ENCODE assay signal across 30 cellular contexts in the genomic region with DNA sequence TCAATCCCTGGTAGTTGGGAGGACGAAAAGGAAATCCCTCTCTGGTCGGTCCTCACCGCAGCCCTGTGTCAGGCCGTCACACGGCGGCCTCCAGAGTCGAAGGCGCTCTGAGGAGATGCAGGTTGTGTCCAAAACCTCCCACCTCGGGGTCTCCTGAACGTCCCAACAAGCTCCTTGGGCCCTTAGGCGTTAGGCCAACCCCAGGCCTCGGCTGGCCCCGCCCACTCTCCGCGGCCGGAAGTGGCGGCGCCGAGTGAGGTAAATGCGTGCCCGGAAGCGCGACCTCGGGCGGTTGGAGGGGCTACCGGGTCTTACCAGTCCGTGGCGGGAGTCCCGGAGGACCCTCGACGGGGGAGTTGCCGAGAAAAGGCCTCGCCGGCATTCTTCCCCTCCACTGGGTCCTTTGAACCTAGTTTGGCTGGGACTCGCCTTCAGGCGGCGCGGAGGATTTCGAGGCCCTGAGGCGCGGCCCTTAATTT. TPM values are rescaled to one million over a fixed set of nuclear protein-coding genes. Genes with fewer than 3 reads are reported as not detected.
"Had no signal": no experiment of that assay in that cellular context is flagged by ENCODE, and none has a peak within 500 bp of the region (broad histone marks: within the 10 kb centered on the region; RNA-seq: fewer than 3 reads in every experiment).

A gene with protein sequence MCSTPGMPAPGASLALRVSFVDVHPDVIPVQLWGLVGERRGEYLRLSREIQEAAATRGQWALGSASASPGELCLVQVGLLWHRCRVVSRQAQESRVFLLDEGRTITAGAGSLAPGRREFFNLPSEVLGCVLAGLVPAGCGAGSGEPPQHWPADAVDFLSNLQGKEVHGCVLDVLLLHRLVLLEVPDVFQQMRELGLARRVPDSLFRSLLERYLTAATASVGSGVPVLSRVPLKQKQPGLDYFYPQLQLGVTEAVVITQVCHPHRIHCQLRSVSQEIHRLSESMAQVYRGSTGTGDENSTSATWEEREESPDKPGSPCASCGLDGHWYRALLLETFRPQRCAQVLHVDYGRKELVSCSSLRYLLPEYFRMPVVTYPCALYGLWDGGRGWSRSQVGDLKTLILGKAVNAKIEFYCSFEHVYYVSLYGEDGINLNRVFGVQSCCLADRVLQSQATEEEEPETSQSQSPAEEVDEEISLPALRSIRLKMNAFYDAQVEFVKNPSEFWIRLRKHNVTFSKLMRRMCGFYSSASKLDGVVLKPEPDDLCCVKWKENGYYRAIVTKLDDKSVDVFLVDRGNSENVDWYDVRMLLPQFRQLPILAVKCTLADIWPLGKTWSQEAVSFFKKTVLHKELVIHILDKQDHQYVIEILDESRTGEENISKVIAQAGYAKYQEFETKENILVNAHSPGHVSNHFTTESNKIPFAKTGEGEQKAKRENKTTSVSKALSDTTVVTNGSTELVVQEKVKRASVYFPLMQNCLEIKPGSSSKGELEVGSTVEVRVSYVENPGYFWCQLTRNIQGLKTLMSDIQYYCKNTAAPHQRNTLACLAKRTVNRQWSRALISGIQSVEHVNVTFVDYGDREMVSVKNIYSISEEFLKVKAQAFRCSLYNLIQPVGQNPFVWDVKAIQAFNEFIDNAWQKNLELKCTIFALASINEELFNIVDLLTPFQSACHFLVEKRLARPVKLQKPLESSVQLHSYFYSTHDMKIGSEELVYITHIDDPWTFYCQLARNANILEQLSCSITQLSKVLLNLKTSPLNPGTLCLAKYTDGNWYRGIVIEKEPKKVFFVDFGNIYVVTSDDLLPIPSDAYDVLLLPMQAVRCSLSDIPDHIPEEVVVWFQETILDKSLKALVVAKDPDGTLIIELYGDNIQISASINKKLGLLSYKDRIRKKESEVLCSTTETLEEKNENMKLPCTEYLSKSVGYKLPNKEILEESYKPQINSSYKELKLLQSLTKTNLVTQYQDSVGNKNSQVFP (N-terminal part only) (plus strand): TSS at position 267 of the 479 bp plus-strand sequence. CDS start 244 bp downstream, outside the sequence.

- H3K9me3 Mint-ChIP-seq: immature natural killer cell; stimulated activated naive B cell treated with anti-CD40 and anti-IgM and Interleukin-4, amounts not matched to agents 10 μg/mL and 1 μg/mL and 100 μg/mL, for 72 hours had no signal

- H3K36me3 ChIP-seq: adrenal gland, brain microvascular endothelial cell, gastroesophageal sphincter, neutrophil, ovary, stomach, tibial artery, WERI-Rb-1 had no signal

- H3K27me3 ChIP-seq: adrenal gland, brain microvascular endothelial cell, gastroesophageal sphincter, neutrophil, ovary, stomach, tibial artery had no signal

- H3K4me1 ChIP-seq: adrenal gland, stomach, tibial artery had no signal

- H3K9me3 ChIP-seq: adrenal gland, gastroesophageal sphincter, mucosa of descending colon, ovary, tibial artery had no signal

- H3K4me3 Mint-ChIP-seq: activated naive CD8-positive, alpha-beta T cell; immature natural killer cell; nephron; stimulated activated naive B cell treated with anti-CD40 and anti-IgM and Interleukin-4, amounts not matched to agents 10 μg/mL and 1 μg/mL and 100 μg/mL, for 72 hours; T-helper 17 cell had no signal

- H3K36me3 Mint-ChIP-seq: activated naive CD8-positive, alpha-beta T cell; immature natural killer cell; stimulated activated naive B cell treated with anti-CD40 and anti-IgM and Interleukin-4, amounts not matched to agents 10 μg/mL and 1 μg/mL and 100 μg/mL, for 72 hours had no signal

- H3K27ac Mint-ChIP-seq: activated naive CD8-positive, alpha-beta T cell; immature natural killer cell; nephron; progenitor cell of endocrine pancreas; stimulated activated naive B cell treated with anti-CD40 and anti-IgM and Interleukin-4, amounts not matched to agents 10 μg/mL and 1 μg/mL and 100 μg/mL, for 72 hours; T-helper 17 cell had no signal

- ATAC-seq: activated CD4-positive, CD25-positive, alpha-beta regulatory T cell treated with anti-CD3 and anti-CD28 coated beads, Interleukin-2, amount 50 U/mL, for 24 hours; gastroesophageal sphincter; left lobe of liver; mucosa of descending colon; stimulated activated naive B cell treated with anti-CD40 and anti-IgM and Interleukin-4, amounts not matched to agents 10 μg/mL and 1 μg/mL and 100 μg/mL, for 72 hours; T-helper 17 cell had no signal

- H3K27ac ChIP-seq: adrenal gland, brain microvascular endothelial cell, gastroesophageal sphincter, neutrophil, ovary, stomach, tibial artery, WERI-Rb-1 had no signal

- FAIRE-seq: astrocyte, endothelial cell of umbilical vein had no signal

- DNase-seq: activated CD4-positive, alpha-beta T cell treated with anti-CD3 and anti-CD28 coated beads for 48 hours; activated CD4-positive, alpha-beta T cell treated with anti-CD3 and anti-CD28 coated beads, Interleukin-2, amount 50 U/mL, for 48 hours; activated CD8-positive, alpha-beta memory T cell treated with anti-CD3 and anti-CD28 coated beads for 24 hours; activated effector memory CD4-positive, alpha-beta T cell treated with Interleukin-2 at 50 U/mL for 16 hours; activated naive CD4-positive, alpha-beta T cell treated with Interleukin-2 at 50 U/mL for 16 hours; adrenal gland; brain microvascular endothelial cell; head of caudate nucleus; hippocampal formation; immature natural killer cell; retina; stimulated activated CD4-positive, alpha-beta T cell treated with anti-CD3 and anti-CD28 coated beads, Interleukin-15, amount 100 ng/mL, for 24 hours; stimulated activated CD4-positive, alpha-beta T cell treated with anti-CD3 and anti-CD28 coated beads, Interleukin-2, amount 100 ng/mL, for 24 hours; stimulated activated naive B cell treated with anti-CD40 and anti-IgM and Interleukin-4, amounts not matched to agents 10 μg/mL and 1 μg/mL and 100 μg/mL, for 72 hours; stomach; T-helper 17 cell; T1000; tibial artery; WERI-Rb-1 had no signal

- H3K4me3 ChIP-seq: adrenal gland, gastroesophageal sphincter, mucosa of descending colon, ovary, stomach, tibial artery had no signal

- H3K4me1 Mint-ChIP-seq: immature natural killer cell; stimulated activated naive B cell treated with anti-CD40 and anti-IgM and Interleukin-4, amounts not matched to agents 10 μg/mL and 1 μg/mL and 100 μg/mL, for 72 hours had no signal

RNA-seq across cellular contexts. Expression of the gene that starts here (rescaled TPM):
- total RNA-seq: endothelial cell of umbilical vein, T-helper 17 cell had no signal
- polyA plus RNA-seq: immature natural killer cell had no signal
